ENCODE assay signal across 8 cellular contexts in the genomic region with DNA sequence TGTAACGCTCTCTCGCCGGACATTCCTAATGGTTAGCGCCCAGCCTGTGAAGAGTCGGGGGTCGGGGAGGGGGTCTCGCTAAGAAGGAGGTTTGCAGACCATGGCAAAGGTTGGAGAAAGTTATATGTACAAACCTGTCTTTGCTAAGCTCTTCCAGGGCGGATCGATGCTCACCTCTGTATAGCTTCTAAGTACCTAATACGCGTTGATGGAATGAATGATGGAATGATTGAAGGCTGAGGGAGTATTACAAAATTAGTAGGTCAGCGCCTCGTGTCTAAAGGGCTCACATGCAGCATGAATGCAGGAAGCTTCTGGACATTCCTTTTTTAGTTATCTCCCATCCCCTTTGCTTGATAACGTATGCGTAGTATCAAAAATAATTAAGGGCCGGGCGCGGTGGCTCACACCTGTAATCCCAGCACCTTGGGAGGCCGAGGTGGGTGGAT. TPM values are rescaled to one million over a fixed set of nuclear protein-coding genes. Genes with fewer than 3 reads are reported as not detected.
DNase-seq lines count a peak whose midpoint lies in the region; ATAC-seq, FAIRE-seq and TF ChIP-seq lines count a peak whose summit lies in the region.

No MANE protein-coding gene starts in this region.

- H3K27me3 Mint-ChIP-seq in GM23338 (ENCODE audit: insufficient read depth, low read depth, poor library complexity) (peaks cover 2% of the 10 kb centered on the region), T-cell (no peaks in the 10 kb centered on the region)

- H3K9me2 ChIP-seq in GM23338 (ENCODE audit: insufficient read depth): no peaks in the 10 kb centered on the region

- peaks cover 35% of the 10 kb centered on the region for H3K4me1 Mint-ChIP-seq in GM23338
- H3K4me1 Mint-ChIP-seq in T-cell: peaks cover 38 to 44% (median 41%) of the 10 kb centered on the region in 3 donors

- no peak overlapping the region for H3K27ac ChIP-seq in GM23338 (ENCODE audit: low read depth)

- no peaks in the 10 kb centered on the region for H3K27me3 ChIP-seq in GM23338 (ENCODE audit: insufficient read depth)

- CTCF ChIA-PET in T-cell (lab: Charles Lee): interaction anchor here (0.5 to 1.7 kb wide), 8 partner anchors 19 to 413 kb away, joined by 3 to 7 read pairs (median 4); a partner anchor contains a TSS

- H3F3A ChIP-seq in GM23338 (replicated peaks; ENCODE audit: low read depth): no peaks in the 10 kb centered on the region; the same call in 1 of the 2 replicates

- H3K4me3 Mint-ChIP-seq in GM23338: peak overlapping the region; percentile 87
- H3K4me3 Mint-ChIP-seq in T-cell: peak overlapping the region; percentile 74 to 85 (median 84)

- no peaks in the 10 kb centered on the region; the same call in 2 of the 3 replicates for H3K9me3 Mint-ChIP-seq in GM23338
- H3K9me3 Mint-ChIP-seq in T-cell: peaks cover 0 to 1% (median under 1%) of the 10 kb centered on the region in 3 donors

- H3K4me3 ChIP-seq in GM23338: peak overlapping the region; percentile 71
- peak overlapping the region; percentile 83 for H3K4me3 ChIP-seq in foreskin fibroblast (ENCODE audit: low read depth in 1 of 2, low read length in 2 of 2)
- H3K4me3 ChIP-seq in skeletal muscle cell (ENCODE audit: low read depth, low read length): peak overlapping the region; percentile 84

- POLR2A ChIA-PET in T-cell (lab: Charles Lee): interaction anchor here (0.6 to 1.6 kb wide), 8 partner anchors 9 to 687 kb away, joined by 3 to 11 read pairs (median 4); a partner anchor contains a TSS

- no peak for ATAC-seq in GM23338
- peak in 3 of 4 experiments; percentile 1 to 6 (median 2) for ATAC-seq in T-cell (replicated peaks in 1 of 4)

- no peak for FAIRE-seq in RCC 7860 (lab: Jason Lieb, UNC)

- H3K27ac Mint-ChIP-seq in GM23338: no peak overlapping the region
- peak overlapping the region; percentile 77 to 91 for H3K27ac Mint-ChIP-seq in T-cell

- TF ChIP-seq CTCF in GM23338 (conservative IDR thresholded peaks at IDR 0.05; ENCODE audit: low read depth in 2 of 2) (no peak), foreskin fibroblast (IDR thresholded peaks at IDR 0.05; ENCODE audit: low read depth, low read length) (no peak)

- no peaks in the 10 kb centered on the region for H3K36me3 Mint-ChIP-seq in GM23338 (ENCODE audit: low read depth)
- peaks cover 15% of the 10 kb centered on the region for H3K36me3 Mint-ChIP-seq in T-cell

- peak overlapping the region; percentile 98 for H2AFZ ChIP-seq in GM23338

- DNase-seq in GM23338 (ENCODE audit: low spot score): no peak
- DNase-seq in T-cell: no peak
- DNase-seq in foreskin fibroblast: no peak
- no peak for DNase-seq in skeletal muscle cell (ENCODE audit: low read depth)
- no peak for DNase-seq in NCI-H128 (lab: John Stamatoyannopoulos, UW; ENCODE audit: unreplicated experiment)
- no peak for DNase-seq in stimulated activated CD8-positive, alpha-beta memory T cell treated with anti-CD3 and anti-CD28 coated beads, Interleukin-4, amount 100 ng/mL, for 48 hours
- DNase-seq in NCI-H226: no peak
- DNase-seq in RCC 7860 (ENCODE audit: low spot score): no peak

- peaks cover 41% of the 10 kb centered on the region for H3K79me2 ChIP-seq in GM23338 (replicated peaks; ENCODE audit: insufficient read depth)

- H3K4me1 ChIP-seq in GM23338 (ENCODE audit: insufficient read depth): peaks cover 37% of the 10 kb centered on the region

- H4K20me1 ChIP-seq in GM23338 (replicated peaks; ENCODE audit: insufficient read depth): peaks cover 20% of the 10 kb centered on the region; the same call in 1 of the 2 replicates

- H3K36me3 ChIP-seq in GM23338 (ENCODE audit: insufficient read depth): no peaks in the 10 kb centered on the region

- peak overlapping the region; percentile 75 for H3K4me2 ChIP-seq in GM23338

TF ChIP-seq in GM23338, 12 proteins besides CTCF, POLR2A, EP300 and RAD21 (continues in another document):
- TF ChIP-seq EZH2phosphoT487 (IDR thresholded peaks at IDR 0.05; ENCODE audit: unreplicated experiment): no peak
- no peak for TF ChIP-seq EZH2 (IDR thresholded peaks at IDR 0.05; ENCODE audit: low read depth, unreplicated experiment)
- TF ChIP-seq NANOG (IDR thresholded peaks at IDR 0.05; ENCODE audit: borderline replicate concordance): no peak
- TF ChIP-seq, protein P1, sequence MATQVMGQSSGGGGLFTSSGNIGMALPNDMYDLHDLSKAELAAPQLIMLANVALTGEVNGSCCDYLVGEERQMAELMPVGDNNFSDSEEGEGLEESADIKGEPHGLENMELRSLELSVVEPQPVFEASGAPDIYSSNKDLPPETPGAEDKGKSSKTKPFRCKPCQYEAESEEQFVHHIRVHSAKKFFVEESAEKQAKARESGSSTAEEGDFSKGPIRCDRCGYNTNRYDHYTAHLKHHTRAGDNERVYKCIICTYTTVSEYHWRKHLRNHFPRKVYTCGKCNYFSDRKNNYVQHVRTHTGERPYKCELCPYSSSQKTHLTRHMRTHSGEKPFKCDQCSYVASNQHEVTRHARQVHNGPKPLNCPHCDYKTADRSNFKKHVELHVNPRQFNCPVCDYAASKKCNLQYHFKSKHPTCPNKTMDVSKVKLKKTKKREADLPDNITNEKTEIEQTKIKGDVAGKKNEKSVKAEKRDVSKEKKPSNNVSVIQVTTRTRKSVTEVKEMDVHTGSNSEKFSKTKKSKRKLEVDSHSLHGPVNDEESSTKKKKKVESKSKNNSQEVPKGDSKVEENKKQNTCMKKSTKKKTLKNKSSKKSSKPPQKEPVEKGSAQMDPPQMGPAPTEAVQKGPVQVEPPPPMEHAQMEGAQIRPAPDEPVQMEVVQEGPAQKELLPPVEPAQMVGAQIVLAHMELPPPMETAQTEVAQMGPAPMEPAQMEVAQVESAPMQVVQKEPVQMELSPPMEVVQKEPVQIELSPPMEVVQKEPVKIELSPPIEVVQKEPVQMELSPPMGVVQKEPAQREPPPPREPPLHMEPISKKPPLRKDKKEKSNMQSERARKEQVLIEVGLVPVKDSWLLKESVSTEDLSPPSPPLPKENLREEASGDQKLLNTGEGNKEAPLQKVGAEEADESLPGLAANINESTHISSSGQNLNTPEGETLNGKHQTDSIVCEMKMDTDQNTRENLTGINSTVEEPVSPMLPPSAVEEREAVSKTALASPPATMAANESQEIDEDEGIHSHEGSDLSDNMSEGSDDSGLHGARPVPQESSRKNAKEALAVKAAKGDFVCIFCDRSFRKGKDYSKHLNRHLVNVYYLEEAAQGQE (IDR thresholded peaks at IDR 0.05; ENCODE audit: unreplicated experiment): no peak

RNA-seq across cellular contexts. Expression of a gene that starts 0.3 kb away (rescaled TPM):
- total RNA-seq in GM23338 (2014; rRNA removed; shearing (Covaris generic)): 30.1 and 38.4 TPM in 2 replicates
- polyA plus RNA-seq in GM23338 (2016; fragmentation: Nextera tagmentation; extraction: Ambion mirVana): 19.8 and 20.5 TPM in 2 replicates
- 10 to 100 TPM; 55.2 to 65.0 (median 57.5) TPM for total RNA-seq in T-cell

RNA-seq across cellular contexts. Expression of a gene that starts 49.1 kb away (rescaled TPM):
- total RNA-seq in GM23338 (2014; rRNA removed; shearing (Covaris generic)): 2.2 and 3.9 TPM in 2 replicates
- 1.8 and 2.1 TPM in 2 replicates for polyA plus RNA-seq in GM23338 (2016; fragmentation: Nextera tagmentation; extraction: Ambion mirVana)
- total RNA-seq in T-cell: 10 to 100 TPM; 20.2 to 43.0 (median 24.3) TPM

RNA-seq across cellular contexts. Expression of a gene that starts 49.1 kb away (rescaled TPM):
- total RNA-seq in GM23338 (2014; rRNA removed; shearing (Covaris generic)): 6.8 TPM in 2 replicates
- 1.8 and 2.1 TPM in 2 replicates for polyA plus RNA-seq in GM23338 (2016; fragmentation: Nextera tagmentation; extraction: Ambion mirVana)
- total RNA-seq in T-cell: 10 to 100 TPM; 35.1 to 56.2 (median 49.8) TPM
